ENCODE assay signal across 19 cellular contexts in genomic region chr10:43267811-43268210, GRCh38. TPM values are rescaled to one million over a fixed set of nuclear protein-coding genes. Genes with fewer than 3 reads are reported as not detected.
DNase-seq lines count a peak whose midpoint lies in the region; ATAC-seq, FAIRE-seq and TF ChIP-seq lines count a peak whose summit lies in the region.
"Had no signal": no experiment of that assay in that cellular context is flagged by ENCODE, and none has a peak within 500 bp of the region (broad histone marks: within the 10 kb centered on the region; RNA-seq: fewer than 3 reads in every experiment).

No MANE protein-coding gene starts in this region.

- TF ChIP-seq CTCF in GM13977 (IDR thresholded peaks at IDR 0.05; ENCODE audit: extremely low read depth, insufficient read depth, missing control alignments) (no peak), astrocyte (IDR thresholded peaks at IDR 0.05; ENCODE audit: insufficient read depth, low read depth, low read length) (no peak), nephron (IDR thresholded peaks at IDR 0.05; ENCODE audit: unreplicated experiment in 3 of 3) (no peak)

- no peak for DNase-seq in T-helper 1 cell
- DNase-seq in GM13977 (ENCODE audit: low spot score), result peak; percentile 12
- DNase-seq in astrocyte (ENCODE audit: low read depth), result no peak
- DNase-seq in globus pallidus (ENCODE audit: low spot score), result no peak
- DNase-seq: effector CD8-positive, alpha-beta T cell; NCI-H2081; NCI-H510A treated with DMSO at 0.1 percent for 48 hours; T-helper 2 cell had no signal

- ATAC-seq in GM18858 (IDR thresholded peaks at IDR 0.05; ENCODE audit: unreplicated experiment), result no peak
- ATAC-seq in HG03571 (IDR thresholded peaks at IDR 0.05; ENCODE audit: unreplicated experiment), result no peak
- ATAC-seq: activated CD4-positive, CD25-positive, alpha-beta regulatory T cell treated with anti-CD3 and anti-CD28 coated beads, Interleukin-2, amount 50 U/mL, for 24 hours; Right ventricle myocardium inferior had no signal

- H3K4me3 ChIP-seq in astrocyte (ENCODE audit: insufficient read depth, low read depth, low read length), result no peak overlapping the region
- H3K4me3 ChIP-seq: BLaER1 treated with 17β-estradiol and CSF1 and Interleukin-3, amounts not matched to agents 10 nM and 100 nM had no signal

- in situ Hi-C loops in GM13977 (cut with MboI; ENCODE audit: low pct_unique_long_range_greater_than_20kb, low sequenced_read_pairs, unreplicated experiment), result no loop called here

- no peak for FAIRE-seq in astrocyte (lab: Jason Lieb, UNC)
- FAIRE-seq: bronchial epithelial cell had no signal

- peaks cover 47% of the 10 kb centered on the region for H3K27me3 ChIP-seq in astrocyte (ENCODE audit: insufficient read depth, low read length)

- H3K27ac Mint-ChIP-seq in T-helper 1 cell treated with Interleukin-12 subunit alpha and Interleukin-12 subunit beta and Interleukin-4 antibody, amounts not matched to agents 30 μg/mL and 1 μg/mL, for 36 hours, result no peak overlapping the region
- H3K27ac Mint-ChIP-seq in astrocyte (ENCODE audit: unreplicated experiment), result no peak overlapping the region
- H3K27ac Mint-ChIP-seq in nephron, result no peak overlapping the region

- H3K4me1 Mint-ChIP-seq in T-helper 1 cell treated with Interleukin-12 subunit alpha and Interleukin-12 subunit beta and Interleukin-4 antibody, amounts not matched to agents 30 μg/mL and 1 μg/mL, for 36 hours (ENCODE audit: low read depth), result peaks cover 2% of the 10 kb centered on the region
- peaks cover 3% of the 10 kb centered on the region for H3K4me1 Mint-ChIP-seq in astrocyte (ENCODE audit: low read depth, unreplicated experiment)
- no peaks in the 10 kb centered on the region for H3K4me1 Mint-ChIP-seq in nephron

- no peak overlapping the region for H3K27ac ChIP-seq in astrocyte (ENCODE audit: low read depth, low read length)
- H3K27ac ChIP-seq: 22Rv1; BLaER1 treated with 17β-estradiol and CSF1 and Interleukin-3, amounts not matched to agents 10 nM and 100 nM; prostate gland; tibial nerve had no signal

- H3K4me3 Mint-ChIP-seq in T-helper 1 cell treated with Interleukin-12 subunit alpha and Interleukin-12 subunit beta and Interleukin-4 antibody, amounts not matched to agents 30 μg/mL and 1 μg/mL, for 36 hours, result peak overlapping the region; percentile 74
- H3K4me3 Mint-ChIP-seq in astrocyte (ENCODE audit: unreplicated experiment), result peak overlapping the region; percentile 62
- H3K4me3 Mint-ChIP-seq in nephron, result peak overlapping the region; percentile 38 to 53 (median 50)

- H3K4me1 ChIP-seq in astrocyte (ENCODE audit: insufficient read depth, low read length), result no peaks in the 10 kb centered on the region
- H3K4me1 ChIP-seq: prostate gland had no signal

- H3K36me3 ChIP-seq in astrocyte (ENCODE audit: insufficient read depth, low read length), result no peaks in the 10 kb centered on the region
- H3K36me3 ChIP-seq: BLaER1 treated with 17β-estradiol and CSF1 and Interleukin-3, amounts not matched to agents 10 nM and 100 nM; prostate gland; tibial nerve had no signal

- H3K79me2 ChIP-seq in astrocyte (ENCODE audit: insufficient read depth, low read length), result no peaks in the 10 kb centered on the region

- no peaks in the 10 kb centered on the region for H3K36me3 Mint-ChIP-seq in T-helper 1 cell treated with Interleukin-12 subunit alpha and Interleukin-12 subunit beta and Interleukin-4 antibody, amounts not matched to agents 30 μg/mL and 1 μg/mL, for 36 hours (ENCODE audit: low read depth)
- no peaks in the 10 kb centered on the region for H3K36me3 Mint-ChIP-seq in astrocyte (ENCODE audit: low read depth, unreplicated experiment)
- no peaks in the 10 kb centered on the region for H3K36me3 Mint-ChIP-seq in nephron (ENCODE audit: low read depth)

- no peaks in the 10 kb centered on the region for H3K9me3 ChIP-seq in astrocyte (ENCODE audit: insufficient read depth, low read depth, low read length)
- H3K9me3 ChIP-seq: BLaER1 treated with 17β-estradiol and CSF1 and Interleukin-3, amounts not matched to agents 10 nM and 100 nM; prostate gland; tibial nerve had no signal

- no peak overlapping the region for H3K4me2 ChIP-seq in astrocyte (ENCODE audit: low read length)
- H3K4me2 ChIP-seq: BLaER1 treated with 17β-estradiol and CSF1 and Interleukin-3, amounts not matched to agents 10 nM and 100 nM had no signal

- H4K20me1 ChIP-seq in astrocyte (ENCODE audit: insufficient read depth, low read length), result no peaks in the 10 kb centered on the region

- H2AFZ ChIP-seq in astrocyte (ENCODE audit: low read depth, low read length), result no peak overlapping the region

- no peak overlapping the region for H3K9ac ChIP-seq in astrocyte (ENCODE audit: low read length)
- H3K9ac ChIP-seq: BLaER1 treated with 17β-estradiol and CSF1 and Interleukin-3, amounts not matched to agents 10 nM and 100 nM had no signal

- peaks cover 85% of the 10 kb centered on the region for H3K27me3 Mint-ChIP-seq in T-helper 1 cell treated with Interleukin-12 subunit alpha and Interleukin-12 subunit beta and Interleukin-4 antibody, amounts not matched to agents 30 μg/mL and 1 μg/mL, for 36 hours (ENCODE audit: low read depth)
- H3K27me3 Mint-ChIP-seq in astrocyte (ENCODE audit: low read depth, unreplicated experiment), result peaks cover 70% of the 10 kb centered on the region
- H3K27me3 Mint-ChIP-seq in nephron (ENCODE audit: low read depth), result peaks cover 88% of the 10 kb centered on the region

- H3K9me3 Mint-ChIP-seq in T-helper 1 cell treated with Interleukin-12 subunit alpha and Interleukin-12 subunit beta and Interleukin-4 antibody, amounts not matched to agents 30 μg/mL and 1 μg/mL, for 36 hours, result no peaks in the 10 kb centered on the region
- H3K9me3 Mint-ChIP-seq in astrocyte (ENCODE audit: unreplicated experiment), result peaks cover 2% of the 10 kb centered on the region
- H3K9me3 Mint-ChIP-seq in nephron, result no peaks in the 10 kb centered on the region

RNA-seq across cellular contexts. Expression of gene RASGEF1A, which starts 0.9 kb away (rescaled TPM):
- 11.4 and 11.8 TPM in 2 replicates for total RNA-seq in astrocyte
